Comparison of ENCODE assay signal across 1 cellular context in genomic region chr2:118902279-118903028, GRCh38.
TF ChIP-seq lines count a peak whose summit lies in the region.

No MANE protein-coding gene starts in this region.

TF ChIP-seq in H1, 55 proteins besides CTCF, POLR2A, EP300 and RAD21:
- TF ChIP-seq, protein P1, sequence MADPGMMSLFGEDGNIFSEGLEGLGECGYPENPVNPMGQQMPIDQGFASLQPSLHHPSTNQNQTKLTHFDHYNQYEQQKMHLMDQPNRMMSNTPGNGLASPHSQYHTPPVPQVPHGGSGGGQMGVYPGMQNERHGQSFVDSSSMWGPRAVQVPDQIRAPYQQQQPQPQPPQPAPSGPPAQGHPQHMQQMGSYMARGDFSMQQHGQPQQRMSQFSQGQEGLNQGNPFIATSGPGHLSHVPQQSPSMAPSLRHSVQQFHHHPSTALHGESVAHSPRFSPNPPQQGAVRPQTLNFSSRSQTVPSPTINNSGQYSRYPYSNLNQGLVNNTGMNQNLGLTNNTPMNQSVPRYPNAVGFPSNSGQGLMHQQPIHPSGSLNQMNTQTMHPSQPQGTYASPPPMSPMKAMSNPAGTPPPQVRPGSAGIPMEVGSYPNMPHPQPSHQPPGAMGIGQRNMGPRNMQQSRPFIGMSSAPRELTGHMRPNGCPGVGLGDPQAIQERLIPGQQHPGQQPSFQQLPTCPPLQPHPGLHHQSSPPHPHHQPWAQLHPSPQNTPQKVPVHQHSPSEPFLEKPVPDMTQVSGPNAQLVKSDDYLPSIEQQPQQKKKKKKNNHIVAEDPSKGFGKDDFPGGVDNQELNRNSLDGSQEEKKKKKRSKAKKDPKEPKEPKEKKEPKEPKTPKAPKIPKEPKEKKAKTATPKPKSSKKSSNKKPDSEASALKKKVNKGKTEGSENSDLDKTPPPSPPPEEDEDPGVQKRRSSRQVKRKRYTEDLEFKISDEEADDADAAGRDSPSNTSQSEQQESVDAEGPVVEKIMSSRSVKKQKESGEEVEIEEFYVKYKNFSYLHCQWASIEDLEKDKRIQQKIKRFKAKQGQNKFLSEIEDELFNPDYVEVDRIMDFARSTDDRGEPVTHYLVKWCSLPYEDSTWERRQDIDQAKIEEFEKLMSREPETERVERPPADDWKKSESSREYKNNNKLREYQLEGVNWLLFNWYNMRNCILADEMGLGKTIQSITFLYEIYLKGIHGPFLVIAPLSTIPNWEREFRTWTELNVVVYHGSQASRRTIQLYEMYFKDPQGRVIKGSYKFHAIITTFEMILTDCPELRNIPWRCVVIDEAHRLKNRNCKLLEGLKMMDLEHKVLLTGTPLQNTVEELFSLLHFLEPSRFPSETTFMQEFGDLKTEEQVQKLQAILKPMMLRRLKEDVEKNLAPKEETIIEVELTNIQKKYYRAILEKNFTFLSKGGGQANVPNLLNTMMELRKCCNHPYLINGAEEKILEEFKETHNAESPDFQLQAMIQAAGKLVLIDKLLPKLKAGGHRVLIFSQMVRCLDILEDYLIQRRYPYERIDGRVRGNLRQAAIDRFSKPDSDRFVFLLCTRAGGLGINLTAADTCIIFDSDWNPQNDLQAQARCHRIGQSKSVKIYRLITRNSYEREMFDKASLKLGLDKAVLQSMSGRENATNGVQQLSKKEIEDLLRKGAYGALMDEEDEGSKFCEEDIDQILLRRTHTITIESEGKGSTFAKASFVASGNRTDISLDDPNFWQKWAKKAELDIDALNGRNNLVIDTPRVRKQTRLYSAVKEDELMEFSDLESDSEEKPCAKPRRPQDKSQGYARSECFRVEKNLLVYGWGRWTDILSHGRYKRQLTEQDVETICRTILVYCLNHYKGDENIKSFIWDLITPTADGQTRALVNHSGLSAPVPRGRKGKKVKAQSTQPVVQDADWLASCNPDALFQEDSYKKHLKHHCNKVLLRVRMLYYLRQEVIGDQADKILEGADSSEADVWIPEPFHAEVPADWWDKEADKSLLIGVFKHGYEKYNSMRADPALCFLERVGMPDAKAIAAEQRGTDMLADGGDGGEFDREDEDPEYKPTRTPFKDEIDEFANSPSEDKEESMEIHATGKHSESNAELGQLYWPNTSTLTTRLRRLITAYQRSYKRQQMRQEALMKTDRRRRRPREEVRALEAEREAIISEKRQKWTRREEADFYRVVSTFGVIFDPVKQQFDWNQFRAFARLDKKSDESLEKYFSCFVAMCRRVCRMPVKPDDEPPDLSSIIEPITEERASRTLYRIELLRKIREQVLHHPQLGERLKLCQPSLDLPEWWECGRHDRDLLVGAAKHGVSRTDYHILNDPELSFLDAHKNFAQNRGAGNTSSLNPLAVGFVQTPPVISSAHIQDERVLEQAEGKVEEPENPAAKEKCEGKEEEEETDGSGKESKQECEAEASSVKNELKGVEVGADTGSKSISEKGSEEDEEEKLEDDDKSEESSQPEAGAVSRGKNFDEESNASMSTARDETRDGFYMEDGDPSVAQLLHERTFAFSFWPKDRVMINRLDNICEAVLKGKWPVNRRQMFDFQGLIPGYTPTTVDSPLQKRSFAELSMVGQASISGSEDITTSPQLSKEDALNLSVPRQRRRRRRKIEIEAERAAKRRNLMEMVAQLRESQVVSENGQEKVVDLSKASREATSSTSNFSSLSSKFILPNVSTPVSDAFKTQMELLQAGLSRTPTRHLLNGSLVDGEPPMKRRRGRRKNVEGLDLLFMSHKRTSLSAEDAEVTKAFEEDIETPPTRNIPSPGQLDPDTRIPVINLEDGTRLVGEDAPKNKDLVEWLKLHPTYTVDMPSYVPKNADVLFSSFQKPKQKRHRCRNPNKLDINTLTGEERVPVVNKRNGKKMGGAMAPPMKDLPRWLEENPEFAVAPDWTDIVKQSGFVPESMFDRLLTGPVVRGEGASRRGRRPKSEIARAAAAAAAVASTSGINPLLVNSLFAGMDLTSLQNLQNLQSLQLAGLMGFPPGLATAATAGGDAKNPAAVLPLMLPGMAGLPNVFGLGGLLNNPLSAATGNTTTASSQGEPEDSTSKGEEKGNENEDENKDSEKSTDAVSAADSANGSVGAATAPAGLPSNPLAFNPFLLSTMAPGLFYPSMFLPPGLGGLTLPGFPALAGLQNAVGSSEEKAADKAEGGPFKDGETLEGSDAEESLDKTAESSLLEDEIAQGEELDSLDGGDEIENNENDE (IDR thresholded peaks at IDR 0.05; ENCODE audit: insufficient replicate concordance, low read length), result no peak
- TF ChIP-seq SP2 (IDR thresholded peaks at IDR 0.05; ENCODE audit: low read length) (no peak), TAF1 (IDR thresholded peaks at IDR 0.05; ENCODE audit: low read depth, low read length) (no peak), CREB1 (IDR thresholded peaks at IDR 0.05) (no peak), RNF2 (IDR thresholded peaks at IDR 0.05; ENCODE audit: borderline replicate concordance, low read depth, low read length, missing control alignments, poor library complexity, severe bottlenecking) (no peak), EZH2 (IDR thresholded peaks at IDR 0.05; ENCODE audit: low read depth, low read length, severe bottlenecking) (no peak), SIRT6 (IDR thresholded peaks at IDR 0.05; ENCODE audit: low read length) (no peak), JUND (IDR thresholded peaks at IDR 0.05; ENCODE audit: low read length) (no peak), SAP30 (IDR thresholded peaks at IDR 0.05; ENCODE audit: insufficient read depth, insufficient replicate concordance, low read length) (no peak)
- TF ChIP-seq, protein P2, sequence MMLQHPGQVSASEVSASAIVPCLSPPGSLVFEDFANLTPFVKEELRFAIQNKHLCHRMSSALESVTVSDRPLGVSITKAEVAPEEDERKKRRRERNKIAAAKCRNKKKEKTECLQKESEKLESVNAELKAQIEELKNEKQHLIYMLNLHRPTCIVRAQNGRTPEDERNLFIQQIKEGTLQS (IDR thresholded peaks at IDR 0.05; ENCODE audit: insufficient read depth, low read depth, low read length), result no peak
